8 cellular contexts compared by ENCODE assay signal in genomic region chr17:50094753-50095616, GRCh38. TPM values are rescaled to one million over a fixed set of nuclear protein-coding genes. Genes with fewer than 3 reads are reported as not detected.
DNase-seq lines count a peak whose midpoint lies in the region; ATAC-seq, FAIRE-seq and TF ChIP-seq lines count a peak whose summit lies in the region.

TSS of gene PDK2 (plus strand) at chr17:50095351. CDS start at chr17:50095436, 85 bp downstream.

- peaks cover 5% of the 10 kb centered on the region for H3K79me1 ChIP-seq in trophoblast cell (ENCODE audit: low read length)

- peak within 1 kb of the TSS; percentile 41 for H2BK12ac ChIP-seq in trophoblast cell (ENCODE audit: low read length)

- peak within 1 kb of the TSS; percentile 67 for H3K9ac ChIP-seq in trophoblast cell (ENCODE audit: low read length)

- TF ChIP-seq CTCF in cardiac muscle cell (IDR thresholded peaks at IDR 0.05; ENCODE audit: low read depth, low read length) (no peak), tibial nerve (IDR thresholded peaks at IDR 0.05) (peak in 1 of 5 experiments; percentile 77)

- TF ChIP-seq EP300 in tibial nerve (IDR thresholded peaks at IDR 0.05): peak; percentile 74 to 90

- H3K4me3 ChIP-seq in cardiac muscle cell: peak within 1 kb of the TSS; percentile 72
- H3K4me3 ChIP-seq in trophoblast cell (ENCODE audit: low read depth, low read length): peak within 1 kb of the TSS; percentile 88
- H3K4me3 ChIP-seq in tibial nerve: peak within 1 kb of the TSS; percentile 86 to 100 (median 98)

- peak within 1 kb of the TSS; percentile 76 for H4K91ac ChIP-seq in trophoblast cell (ENCODE audit: low read depth, low read length)

- peak within 1 kb of the TSS; percentile 90 for H4K8ac ChIP-seq in trophoblast cell (ENCODE audit: low read depth, low read length)

- peak within 1 kb of the TSS; percentile 80 for H4K12ac ChIP-seq in trophoblast cell (ENCODE audit: low read depth, low read length)

- H2AK5ac ChIP-seq in trophoblast cell (ENCODE audit: low read length): no peak within 1 kb of the TSS

- peaks cover 2% of the 10 kb centered on the region for H3K79me2 ChIP-seq in trophoblast cell (ENCODE audit: control insufficient read depth, insufficient read depth, low read length, poor library complexity)

- peaks cover 3% of the 10 kb centered on the region for H3K4me1 ChIP-seq in cardiac muscle cell (ENCODE audit: low read depth)
- peaks cover 7 to 11% of the 10 kb centered on the region in 2 experiments for H3K4me1 ChIP-seq in trophoblast cell (ENCODE audit: control insufficient read depth in 1 of 2, insufficient read depth in 2 of 2, low read length in 2 of 2)
- peaks cover 0 to 44% (median 35%) of the 10 kb centered on the region in 4 donors for H3K4me1 ChIP-seq in tibial nerve

- H2BK5ac ChIP-seq in trophoblast cell (ENCODE audit: low read depth, low read length, poor library complexity): no peak within 1 kb of the TSS

- peak within 1 kb of the TSS; percentile 96 for H3K18ac ChIP-seq in trophoblast cell (ENCODE audit: low read length)

- FAIRE-seq in GM12891 (lab: Jason Lieb, UNC): peak; percentile 99

- H3K4me2 ChIP-seq in trophoblast cell (ENCODE audit: low read length): peak within 1 kb of the TSS; percentile 92

- H2BK120ac ChIP-seq in trophoblast cell (ENCODE audit: insufficient read depth, low read length, poor library complexity): peak within 1 kb of the TSS; percentile 45

- H3K27ac ChIP-seq in adipose tissue (ENCODE audit: low read depth, low read length) (no peak within 1 kb of the TSS), cardiac muscle cell (peak within 1 kb of the TSS; percentile 76), trophoblast cell (ENCODE audit: low read depth, low read length) (no peak within 1 kb of the TSS), tibial nerve (peak within 1 kb of the TSS; percentile 85 to 96 (median 92))

- H2AFZ ChIP-seq in trophoblast cell (ENCODE audit: insufficient read depth, low read length, poor library complexity): peak within 1 kb of the TSS; percentile 92

- peaks cover 6% of the 10 kb centered on the region for H3K36me3 ChIP-seq in cardiac muscle cell
- H3K36me3 ChIP-seq in trophoblast cell (ENCODE audit: control insufficient read depth in 1 of 2, insufficient read depth in 2 of 2, low read length in 2 of 2): peaks cover 4 to 7% of the 10 kb centered on the region in 2 experiments
- H3K36me3 ChIP-seq in tibial nerve: peaks cover 0 to 34% (median 0%) of the 10 kb centered on the region in 3 donors

- H3K9me3 ChIP-seq in cardiac muscle cell (ENCODE audit: low read depth): no peaks in the 10 kb centered on the region
- no peaks in the 10 kb centered on the region for H3K9me3 ChIP-seq in trophoblast cell (ENCODE audit: insufficient read depth, low read depth, low read length)
- H3K9me3 ChIP-seq in tibial nerve: no peaks in the 10 kb centered on the region

- TF ChIP-seq POLR2A in GM12891 (IDR thresholded peaks at IDR 0.05; ENCODE audit: low read depth, low read length) (no peak), tibial nerve (IDR thresholded peaks at IDR 0.05) (peak; percentile 71 to 74)

- H3K27me3 ChIP-seq in cardiac muscle cell (no peaks in the 10 kb centered on the region), trophoblast cell (ENCODE audit: insufficient read depth, low read length) (no peaks in the 10 kb centered on the region), tibial nerve (no peaks in the 10 kb centered on the region)

- ATAC-seq in HG02840 (IDR thresholded peaks at IDR 0.05; ENCODE audit: low FRiP score, unreplicated experiment): peak; percentile 84

- peak; percentile 98 for DNase-seq in GM12891 (ENCODE audit: insufficient read length, low spot score)
- peak; percentile 98 for DNase-seq in NCI-H1436 (lab: John Stamatoyannopoulos, UW)
- peak; percentile 90 to 97 (median 95) for DNase-seq in T-helper 1 cell
- peak; percentile 97 to 98 for DNase-seq in cardiac muscle cell (ENCODE audit: low read depth in 1 of 2, low spot score in 1 of 2)
- DNase-seq in trophoblast cell: peak; percentile 89 to 94
- DNase-seq in tibial nerve (ENCODE audit: low spot score in 2 of 2): peak; percentile 93 to 95

- no peak within 1 kb of the TSS for H3K23ac ChIP-seq in trophoblast cell (ENCODE audit: low read length)

- H3K4ac ChIP-seq in trophoblast cell (ENCODE audit: low read depth, low read length): no peak within 1 kb of the TSS

- peak within 1 kb of the TSS; percentile 75 for H3K14ac ChIP-seq in trophoblast cell (ENCODE audit: low read length)

- 1% methylated on average over 63 to 68 of the region's 68 CpGs for WGBS in adipose tissue, 3 donors
- WGBS in trophoblast cell (ENCODE audit: extremely low coverage, insufficient coverage, insufficient read length): no CpG with 5 or more reads among the region's 68 CpGs
- WGBS in tibial nerve, 2 donors: 1% methylated on average over 40 to 66 of the region's 68 CpGs

TF ChIP-seq in GM12891, 5 proteins besides CTCF, POLR2A, EP300 and RAD21:
- no peak for TF ChIP-seq TAF1 (IDR thresholded peaks at IDR 0.05; ENCODE audit: low read depth, low read length)
- no peak for TF ChIP-seq POLR2AphosphoS5 (IDR thresholded peaks at IDR 0.05; ENCODE audit: low read depth, low read length)
- TF ChIP-seq POU2F2 (IDR thresholded peaks at IDR 0.05; ENCODE audit: low read depth, low read length): 0 out of 2 replicates have a peak, but pooled peaks have one; percentile 5
- no peak for TF ChIP-seq PAX5 (IDR thresholded peaks at IDR 0.05; ENCODE audit: insufficient read depth, low read length, severe bottlenecking)
- peak; percentile 77 for TF ChIP-seq SPI1 (IDR thresholded peaks at IDR 0.05; ENCODE audit: low read depth, low read length)
TF ChIP-seq in GM12891: peak in this region for 2.

RNA-seq across cellular contexts. Expression of gene PDK2, which starts in this region (rescaled TPM):
- polyA plus RNA-seq in GM12891 (2012; ENCODE audit: low read depth, missing spikeins): 8.8 TPM
- 10 to 100 TPM; 24.3 to 46.5 (median 29.3) TPM for polyA plus RNA-seq in adipose tissue
- 79.5 and 88.5 TPM in 2 replicates for total RNA-seq in cardiac muscle cell
- 146 and 156 TPM in 2 replicates for polyA plus RNA-seq in cardiac muscle cell
- 16.1 and 16.2 TPM in 2 replicates for polyA plus RNA-seq in trophoblast cell (2013)
- 10 to 100 TPM; 37.9 to 77.7 (median 49.8) TPM for total RNA-seq in tibial nerve

Comparison
In these comparisons a context has a peak if more than half of its experiments do, and no peak if none do; other contexts are left out.
1. H3K27ac ChIP-seq: peak in cardiac muscle cell (single experiment) and tibial nerve (4 of 4); none in adipose tissue (single experiment) and trophoblast cell (single experiment).
2. Peak in every context shown above with its lines, with median percentiles within 50 percentile points of each other: DNase-seq and H3K4me3 ChIP-seq.